In genomic region chr7:140078392-140078791, GRCh38 we compare ENCODE assay signal across 15 cellular contexts. TPM values are rescaled to one million over a fixed set of nuclear protein-coding genes. Genes with fewer than 3 reads are reported as not detected.
"Had no signal": no experiment of that assay in that cellular context is flagged by ENCODE, and none has a peak within 500 bp of the region (broad histone marks: within the 10 kb centered on the region; RNA-seq: fewer than 3 reads in every experiment).

No MANE protein-coding gene starts in this region.

- ATAC-seq: activated CD8-positive, alpha-beta memory T cell treated with anti-CD3 and anti-CD28 coated beads, Interleukin-2, amount 10 ng/mL, durations not matched to agents 7 days and 5 days; T-helper 17 cell had no signal

- H3K27ac Mint-ChIP-seq: activated CD8-positive, alpha-beta memory T cell treated with anti-CD3 and anti-CD28 coated beads, Interleukin-2, amount 10 ng/mL, durations not matched to agents 7 days and 5 days; activated naive CD8-positive, alpha-beta T cell treated with anti-CD3 and anti-CD28 coated beads, Interleukin-2, amount 10 ng/mL, durations not matched to agents 7 days and 5 days; T-helper 17 cell had no signal

- H3K4me1 ChIP-seq: breast epithelium, foreskin keratinocyte, stomach had no signal

- H3K9me3 ChIP-seq: breast epithelium, mucosa of descending colon, stomach, thoracic aorta had no signal

- H3K36me3 ChIP-seq: breast epithelium, stomach, thoracic aorta had no signal

- H3K4me3 Mint-ChIP-seq: activated CD8-positive, alpha-beta memory T cell treated with anti-CD3 and anti-CD28 coated beads, Interleukin-2, amount 10 ng/mL, durations not matched to agents 7 days and 5 days; activated naive CD8-positive, alpha-beta T cell treated with anti-CD3 and anti-CD28 coated beads, Interleukin-2, amount 10 ng/mL, durations not matched to agents 7 days and 5 days; T-helper 17 cell had no signal

- DNase-seq: activated CD8-positive, alpha-beta memory T cell treated with anti-CD3 and anti-CD28 coated beads, Interleukin-2, amount 10 ng/mL, durations not matched to agents 7 days and 5 days; activated gamma-delta T cell; activated naive CD8-positive, alpha-beta T cell treated with anti-CD3 and anti-CD28 coated beads, Interleukin-2, amount 10 ng/mL, durations not matched to agents 7 days and 5 days; activated T-cell treated with anti-CD3 and anti-CD28 coated beads, Interleukin-2, amount 50 U/mL, for 48 hours; left colon; mucosa of descending colon; stimulated activated CD4-positive, alpha-beta T cell treated with anti-CD3 and anti-CD28 coated beads, Interleukin-4, amount 100 ng/mL, for 1 hour; stimulated activated CD8-positive, alpha-beta memory T cell treated with anti-CD3 and anti-CD28 coated beads, Interleukin-4, amount 100 ng/mL, for 48 hours; stomach; T-helper 17 cell had no signal

- H3K27ac ChIP-seq: breast epithelium, foreskin keratinocyte, stomach, thoracic aorta had no signal

- H3K36me3 Mint-ChIP-seq: activated naive CD8-positive, alpha-beta T cell treated with anti-CD3 and anti-CD28 coated beads, Interleukin-2, amount 10 ng/mL, durations not matched to agents 7 days and 5 days had no signal

- H3K9me3 Mint-ChIP-seq: activated naive CD8-positive, alpha-beta T cell treated with anti-CD3 and anti-CD28 coated beads, Interleukin-2, amount 10 ng/mL, durations not matched to agents 7 days and 5 days had no signal

- H3K4me3 ChIP-seq: breast epithelium, lung, mucosa of descending colon, stomach, thoracic aorta had no signal

- H3K27me3 ChIP-seq: breast epithelium, stomach had no signal

RNA-seq across cellular contexts. Expression of gene PARP12, which starts 15.6 kb away (rescaled TPM):
- polyA plus RNA-seq: neural cell had no signal
